10 cellular contexts compared by ENCODE assay signal in genomic region chr9:78103971-78104433, GRCh38.
A peak's percentile ranks its signal among the peaks of the same experiment; 100 is the strongest.
DNase-seq lines count a peak whose midpoint lies in the region; ATAC-seq and TF ChIP-seq lines count a peak whose summit lies in the region.
"Had no signal": no experiment of that assay in that cellular context is flagged by ENCODE, and none has a peak within 500 bp of the region (broad histone marks: within the 10 kb centered on the region; RNA-seq: fewer than 3 reads in every experiment).

No MANE protein-coding gene starts in this region.

- no peaks in the 10 kb centered on the region for H3K79me2 ChIP-seq in PC-3 (ENCODE audit: low read length)

- no peak for TF ChIP-seq POLR2A in esophagus muscularis mucosa (IDR thresholded peaks at IDR 0.05; ENCODE audit: low read depth)

- no peak for TF ChIP-seq EP300 in esophagus muscularis mucosa (IDR thresholded peaks at IDR 0.05)

- no peaks in the 10 kb centered on the region for H3K27me3 ChIP-seq in esophagus muscularis mucosa
- 0 out of 2 replicates have a peak, but pooled peaks cover 7% of the 10 kb centered on the region for H3K27me3 ChIP-seq in PC-3 (ENCODE audit: low read length)

- peak overlapping the region; percentile 21 for H3K4me3 Mint-ChIP-seq in memory B cell

- H4K20me1 ChIP-seq in PC-3 (ENCODE audit: low read length), result no peaks in the 10 kb centered on the region

- no peaks in the 10 kb centered on the region for H3K9me2 ChIP-seq in PC-3 (replicated peaks; ENCODE audit: low read length)

- no peak overlapping the region for H3K9ac ChIP-seq in PC-3 (ENCODE audit: low read length)

- H3K27ac ChIP-seq in esophagus muscularis mucosa (replicated peaks in 1 of 4) (no peak overlapping the region), PC-3 (ENCODE audit: low read length) (no peak overlapping the region)
- H3K27ac ChIP-seq: epithelial cell of prostate had no signal

- no peaks in the 10 kb centered on the region for H3F3A ChIP-seq in PC-3 (ENCODE audit: low read length, unreplicated experiment)

- BruUV-seq in PC-3 (replicated peaks; lab: Mats Ljungman, UMichigan), result no TSS peak

- no peaks in the 10 kb centered on the region for H3K4me1 ChIP-seq in esophagus muscularis mucosa
- no peaks in the 10 kb centered on the region for H3K4me1 ChIP-seq in PC-3 (ENCODE audit: insufficient read depth, low read length)

- peaks cover 14% of the 10 kb centered on the region for H3K4me1 Mint-ChIP-seq in memory B cell

- 78% methylated on average over 6 of the region's 6 CpGs for WGBS in esophagus muscularis mucosa

- H3K36me3 Mint-ChIP-seq in memory B cell, result peaks cover 4% of the 10 kb centered on the region

- TF ChIP-seq CTCF in esophagus muscularis mucosa (IDR thresholded peaks at IDR 0.05) (no peak), PC-3 (conservative IDR thresholded peaks at IDR 0.05; ENCODE audit: low read depth, low read length) (no peak)

- H3K4me3 ChIP-seq in esophagus muscularis mucosa (no peak overlapping the region), PC-3 (ENCODE audit: low read length) (no peak overlapping the region)

- DNase-seq in NOMO-1 treated with DMSO at 0.1 percent for 48 hours (lab: John Stamatoyannopoulos, UW; ENCODE audit: unreplicated experiment), result peak; percentile 93
- DNase-seq in memory B cell (ENCODE audit: low spot score in 2 of 2), result no peak
- no peak for DNase-seq in DMS114 treated with DMSO at 0.1 percent for 48 hours (lab: John Stamatoyannopoulos, UW; ENCODE audit: unreplicated experiment)
- no peak for DNase-seq in esophagus muscularis mucosa (ENCODE audit: extremely low spot score)
- no peak for DNase-seq in PC-3
- DNase-seq: NCI-H1092 had no signal

- no peak overlapping the region for H2AFZ ChIP-seq in PC-3 (ENCODE audit: low read length)

- H3K4me2 ChIP-seq in PC-3 (ENCODE audit: low read length), result no peak overlapping the region

- H3K27me3 Mint-ChIP-seq in memory B cell, result peaks cover 4% of the 10 kb centered on the region

- CTCF ChIA-PET in PC-3 (lab: Charles Lee), result no interaction called here

- H3K9me3 ChIP-seq in esophagus muscularis mucosa (peaks cover 0 to 6% (median 3%) of the 10 kb centered on the region in 4 donors), PC-3 (ENCODE audit: low read length) (no peaks in the 10 kb centered on the region)

- POLR2A ChIA-PET in PC-3 (lab: Charles Lee; ENCODE audit: unreplicated experiment), result no interaction called here

- H3K36me3 ChIP-seq in esophagus muscularis mucosa (no peaks in the 10 kb centered on the region), PC-3 (ENCODE audit: low read depth, low read length) (no peaks in the 10 kb centered on the region)

- H3K27ac Mint-ChIP-seq in memory B cell, result peak overlapping the region; percentile 31

- H3K9me3 Mint-ChIP-seq in memory B cell, result peaks cover 9% of the 10 kb centered on the region

- peak; percentile 88 for ATAC-seq in GM18868 (IDR thresholded peaks at IDR 0.05; ENCODE audit: unreplicated experiment)
- ATAC-seq in HG02623 (IDR thresholded peaks at IDR 0.05; ENCODE audit: unreplicated experiment), result peak; percentile 75
- peak; percentile 82 for ATAC-seq in memory B cell (ENCODE audit: low read depth)
- no peak for ATAC-seq in GM21737 (IDR thresholded peaks at IDR 0.05; ENCODE audit: unreplicated experiment)
- ATAC-seq in PC-3, result no peak

- intact Hi-C loops in esophagus muscularis mucosa (cut with DNase I) (no loop called here), PC-3 (cut with micrococcal nuclease) (no loop called here)

Comparison
In these comparisons a context has a peak if more than half of its experiments do, and no peak if none do; other contexts are left out.
1. ATAC-seq: peak in GM18868 (single experiment), HG02623 (single experiment) and memory B cell (single experiment); none in GM21737 (single experiment) and PC-3 (single experiment).